In the genomic region with DNA sequence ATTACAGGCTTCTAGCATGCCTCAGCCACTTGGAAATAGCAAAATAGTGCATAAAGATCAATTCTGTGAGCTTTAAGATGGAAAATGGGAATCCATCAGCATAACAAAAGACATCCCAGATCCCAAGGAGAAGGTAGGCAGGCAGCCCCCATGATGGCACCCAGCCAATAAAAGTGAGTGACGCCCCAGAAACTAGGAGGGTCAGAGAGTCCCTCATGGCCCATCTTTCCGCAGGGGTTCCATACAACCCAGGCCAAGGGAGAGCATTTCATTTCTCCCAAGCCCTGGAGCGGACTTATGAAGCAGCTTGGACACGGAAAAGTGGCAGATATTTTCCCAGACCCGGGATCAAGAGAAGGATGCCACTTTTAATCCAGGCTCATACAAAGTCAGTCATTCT, we compare ENCODE assay signal across 25 cellular contexts.
"Had no signal": no experiment of that assay in that cellular context is flagged by ENCODE, and none has a peak within 500 bp of the region (broad histone marks: within the 10 kb centered on the region; RNA-seq: fewer than 3 reads in every experiment).

No MANE protein-coding gene starts in this region.

- H3K4me3 Mint-ChIP-seq: activated CD4-positive, alpha-beta memory T cell treated with anti-CD3 and anti-CD28 coated beads for 36 hours; activated CD4-positive, alpha-beta T cell treated with anti-CD3 and anti-CD28 coated beads, Interleukin-2, amount 10 ng/mL, durations not matched to agents 7 days and 5 days; activated naive CD8-positive, alpha-beta T cell; activated T-cell treated with anti-CD3 and anti-CD28 coated beads, Interleukin-2, amount 50 U/mL, for 4 hours; T-cell had no signal

- H3K36me3 Mint-ChIP-seq: activated CD4-positive, alpha-beta memory T cell treated with anti-CD3 and anti-CD28 coated beads for 36 hours; activated naive CD8-positive, alpha-beta T cell; T-cell had no signal

- DNase-seq: activated CD4-positive, alpha-beta memory T cell treated with anti-CD3 and anti-CD28 coated beads for 36 hours; activated CD4-positive, alpha-beta T cell treated with anti-CD3 and anti-CD28 coated beads, Interleukin-2, amount 10 ng/mL, durations not matched to agents 7 days and 5 days; activated CD4-positive, CD25-positive, alpha-beta regulatory T cell; activated CD8-positive, alpha-beta memory T cell treated with anti-CD3 and anti-CD28 coated beads for 24 hours; activated effector memory CD4-positive, alpha-beta T cell treated with anti-CD3 and anti-CD28 coated beads, Interleukin-2, amount 50 U/mL, for 16 hours; activated naive CD4-positive, alpha-beta T cell treated with Interleukin-2 at 50 U/mL for 16 hours; activated T-cell treated with anti-CD3 and anti-CD28 coated beads, Interleukin-2, amount 50 U/mL, for 4 hours; amygdala; KG1; MV-4-11; NCI-H1105; NCI-H1436; NCI-H1694 treated with DMSO at 0.1 percent for 48 hours; NCI-H2029 treated with DMSO at 0.1 percent for 48 hours; NCI-H345; NCI-H510A; NCI-H526 treated with DMSO at 0.1 percent for 48 hours; NCI-H82; T-cell; T-helper 2 cell; T1000 had no signal

- H3K9me3 Mint-ChIP-seq: activated CD4-positive, alpha-beta memory T cell treated with anti-CD3 and anti-CD28 coated beads for 36 hours; activated CD4-positive, alpha-beta T cell treated with anti-CD3 and anti-CD28 coated beads, Interleukin-2, amount 10 ng/mL, durations not matched to agents 7 days and 5 days; activated T-cell treated with anti-CD3 and anti-CD28 coated beads, Interleukin-2, amount 50 U/mL, for 4 hours; T-cell had no signal

- H3K27ac Mint-ChIP-seq: activated CD4-positive, alpha-beta memory T cell treated with anti-CD3 and anti-CD28 coated beads for 36 hours; activated CD4-positive, alpha-beta T cell treated with anti-CD3 and anti-CD28 coated beads, Interleukin-2, amount 10 ng/mL, durations not matched to agents 7 days and 5 days; activated naive CD8-positive, alpha-beta T cell; T-cell had no signal

- H3K4me3 ChIP-seq: SK-N-MC had no signal

- H3K27ac ChIP-seq: SK-N-MC, VCaP had no signal

- H3K4me1 Mint-ChIP-seq: activated CD4-positive, alpha-beta T cell treated with anti-CD3 and anti-CD28 coated beads, Interleukin-2, amount 10 ng/mL, durations not matched to agents 7 days and 5 days; T-cell had no signal

- ATAC-seq: activated T-cell treated with anti-CD3 and anti-CD28 coated beads, Interleukin-2, amount 50 U/mL, for 4 hours; Right ventricle myocardium inferior; T-cell had no signal
